Comparison of ENCODE assay signal across 22 cellular contexts in the genomic region with DNA sequence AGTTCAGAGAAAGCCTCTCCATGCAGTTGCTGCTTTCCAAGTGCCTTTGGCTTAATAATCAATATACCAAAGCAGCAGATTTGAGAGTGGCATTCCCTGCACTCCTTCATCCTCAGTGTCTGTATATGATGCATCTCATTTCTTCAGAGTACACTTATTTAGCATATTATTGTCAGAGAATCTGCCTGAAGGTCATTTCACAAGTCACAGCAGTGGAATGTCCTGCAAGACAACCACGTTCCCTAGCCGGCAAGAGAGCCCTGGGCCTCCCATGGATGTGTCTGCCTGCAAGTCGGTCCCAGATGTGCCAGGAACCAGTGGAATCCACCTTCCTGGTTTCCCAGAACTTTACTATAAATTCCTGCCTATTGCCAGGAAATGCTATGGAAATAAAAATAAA.
"Had no signal": no experiment of that assay in that cellular context is flagged by ENCODE, and none has a peak within 500 bp of the region (broad histone marks: within the 10 kb centered on the region; RNA-seq: fewer than 3 reads in every experiment).

No MANE protein-coding gene starts in this region.

- H3K9me3 ChIP-seq: thyroid gland had no signal

- H3K27ac ChIP-seq: cardiac muscle cell, thyroid gland, VCaP had no signal

- DNase-seq: activated CD4-positive, CD25-positive, alpha-beta regulatory T cell treated with anti-CD3 and anti-CD28 coated beads, Interleukin-2, amount 50 U/mL, for 72 hours; activated gamma-delta T cell treated with Interleukin-2 at 50 U/mL for 16 hours; activated T-cell treated with anti-CD3 and anti-CD28 coated beads for 4 hours; amniotic stem cell; foreskin melanocyte; glutamatergic neuron; hypothalamus; kidney; mammary epithelial cell; occipital lobe; retina; stimulated activated CD4-positive, alpha-beta T cell treated with anti-CD3 and anti-CD28 coated beads, Interleukin-12 subunit alpha, Interleukin-12 subunit beta, amount 100 ng/mL, for 4 hours; stimulated activated CD4-positive, alpha-beta T cell treated with anti-CD3 and anti-CD28 coated beads, Interleukin-1b, Interleukin-23, amount 100 ng/mL, for 48 hours; stimulated activated CD8-positive, alpha-beta memory T cell treated with anti-CD3 and anti-CD28 coated beads, Interleukin-4, amount 100 ng/mL, for 48 hours; stimulated activated naive CD4-positive, alpha-beta T cell; SW 1271; T-helper 2 cell; thyroid gland had no signal

- ATAC-seq: activated naive CD4-positive, alpha-beta T cell treated with anti-CD3 and anti-CD28 coated beads, Interleukin-2, amount 50 U/mL, for 72 hours; left lobe of liver had no signal

- H3K4me3 ChIP-seq: cardiac muscle cell, thyroid gland had no signal

- H3K36me3 ChIP-seq: cardiac muscle cell, thyroid gland had no signal

- H3K27me3 ChIP-seq: cardiac muscle cell, thyroid gland had no signal

- H3K4me1 ChIP-seq: thyroid gland had no signal
